Comparison of ENCODE assay signal across 8 cellular contexts in the genomic region with DNA sequence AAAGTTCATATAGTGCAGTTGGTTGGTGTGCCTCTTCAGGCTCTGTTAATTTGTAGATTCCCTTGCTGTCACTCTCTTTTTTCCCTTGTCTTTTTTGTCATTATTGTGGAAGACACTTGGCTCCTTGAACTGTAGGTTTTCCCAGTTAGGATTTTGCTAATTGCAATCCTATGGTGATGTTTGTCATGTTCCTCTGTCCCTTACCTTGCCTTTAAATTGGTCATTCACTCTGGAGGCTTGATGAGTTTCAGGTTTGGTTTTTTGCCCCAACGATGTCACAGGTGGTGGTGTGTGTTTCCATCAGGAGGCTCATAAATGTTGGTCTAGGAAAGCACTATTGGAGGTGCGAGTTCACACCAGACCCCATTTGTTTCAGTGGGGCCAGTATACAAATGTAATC.
"Had no signal": no experiment of that assay in that cellular context is flagged by ENCODE, and none has a peak within 500 bp of the region (broad histone marks: within the 10 kb centered on the region; RNA-seq: fewer than 3 reads in every experiment).

No MANE protein-coding gene starts in this region.

- H3K4me3 ChIP-seq: GM12878 had no signal

- ATAC-seq: GM12878 had no signal

- FAIRE-seq: G401.6, GM12878, GM12891, GM12892, GM18507, GM19239 had no signal

- DNase-seq: GDM1, GF-D8 had no signal
